Comparison of ENCODE assay signal across 1 cellular context in genomic region chr14:40629144-40629543, GRCh38.
TF ChIP-seq lines count a peak whose summit lies in the region.

No MANE protein-coding gene starts in this region.

TF ChIP-seq in neural cell, 6 proteins besides CTCF, POLR2A, EP300 and RAD21 (continued from another document):
- no peak for TF ChIP-seq REST (IDR thresholded peaks at IDR 0.05; ENCODE audit: borderline replicate concordance)
- TF ChIP-seq EZH2 (IDR thresholded peaks at IDR 0.05; ENCODE audit: borderline replicate concordance, insufficient read depth, low read length, poor library complexity, severe bottlenecking): no peak
- no peak for TF ChIP-seq TAF1 (IDR thresholded peaks at IDR 0.05; ENCODE audit: low read depth)
- no peak for TF ChIP-seq SMC3 (conservative IDR thresholded peaks at IDR 0.05; ENCODE audit: poor library complexity)
